Comparison of ENCODE assay signal across 16 cellular contexts in genomic region chr18:60982296-60982695, GRCh38.
DNase-seq lines count a peak whose midpoint lies in the region; ATAC-seq and TF ChIP-seq lines count a peak whose summit lies in the region.
"Had no signal": no experiment of that assay in that cellular context is flagged by ENCODE, and none has a peak within 500 bp of the region (broad histone marks: within the 10 kb centered on the region; RNA-seq: fewer than 3 reads in every experiment).

No MANE protein-coding gene starts in this region.

- H3K27me3 Mint-ChIP-seq in Calu3 (ENCODE audit: unreplicated experiment), result no peaks in the 10 kb centered on the region
- H3K27me3 Mint-ChIP-seq: CD4-positive, alpha-beta memory T cell; IgD-negative memory B cell had no signal

- no peak for TF ChIP-seq CTCF in dorsolateral prefrontal cortex (IDR thresholded peaks at IDR 0.05 in 54 of 56, conservative IDR thresholded peaks at IDR 0.05 in 2 of 56; ENCODE audit: low read depth in 1 of 56, partially characterized antibody in 56 of 56)
- no peak for TF ChIP-seq CTCF in Calu3 (IDR thresholded peaks at IDR 0.05; ENCODE audit: unreplicated experiment)

- BruUV-seq in Calu3 (replicated peaks; lab: Mats Ljungman, UMichigan), result no TSS peak

- no peak for ATAC-seq in GM21515 (IDR thresholded peaks at IDR 0.05; ENCODE audit: unreplicated experiment)
- ATAC-seq: A549 had no signal

- peak overlapping the region in 46 of 59 donors; percentile 2 to 84 (median 56) for H3K27ac ChIP-seq in dorsolateral prefrontal cortex
- H3K27ac ChIP-seq: 22Rv1, A549 had no signal

- intact Hi-C loops in dorsolateral prefrontal cortex (cut with DNase I), result no loop called here
- intact Hi-C loops in Calu3 (cut with micrococcal nuclease; ENCODE audit: unreplicated experiment), result no loop called here

- peaks cover 3% of the 10 kb centered on the region for H3K9me3 Mint-ChIP-seq in Calu3 (ENCODE audit: low read depth, unreplicated experiment)

- H3K4me3 Mint-ChIP-seq in Calu3 (ENCODE audit: low read depth, unreplicated experiment), result no peak overlapping the region
- H3K4me3 Mint-ChIP-seq: CD14-positive monocyte; CD4-positive, alpha-beta memory T cell; H9; IgD-negative memory B cell had no signal

- H3K27ac Mint-ChIP-seq in Calu3 (ENCODE audit: unreplicated experiment), result no peak overlapping the region
- H3K27ac Mint-ChIP-seq: CD14-positive monocyte; CD4-positive, alpha-beta memory T cell; H9; IgD-negative memory B cell had no signal

- CTCF ChIA-PET in Calu3 (lab: Charles Lee), result no interaction called here

- no peaks in the 10 kb centered on the region for H3K27me3 ChIP-seq in dorsolateral prefrontal cortex

- no peak overlapping the region for H3K4me3 ChIP-seq in dorsolateral prefrontal cortex
- H3K4me3 ChIP-seq: A549 had no signal

- H3K36me3 Mint-ChIP-seq in Calu3 (ENCODE audit: insufficient read depth, unreplicated experiment), result no peaks in the 10 kb centered on the region
- H3K36me3 Mint-ChIP-seq: CD14-positive monocyte; CD4-positive, alpha-beta memory T cell; IgD-negative memory B cell had no signal

- H3K4me1 Mint-ChIP-seq in Calu3 (ENCODE audit: low read depth, unreplicated experiment), result no peaks in the 10 kb centered on the region
- H3K4me1 Mint-ChIP-seq: CD14-positive monocyte, IgD-negative memory B cell had no signal

- DNase-seq in NCI-H1436 (lab: John Stamatoyannopoulos, UW), result peak; percentile 14
- no peak for DNase-seq in NCI-H1436 treated with DMSO at 0.1 percent for 48 hours (lab: John Stamatoyannopoulos, UW)
- peak; percentile 53 for DNase-seq in NCI-H1417 treated with DMSO at 0.1 percent for 48 hours (lab: John Stamatoyannopoulos, UW)
- no peak for DNase-seq in dorsolateral prefrontal cortex
- no peak for DNase-seq in Calu3
- no peak for DNase-seq in NCI-H748 (lab: John Stamatoyannopoulos, UW; ENCODE audit: unreplicated experiment)
- DNase-seq: AML-193; CD4-positive, alpha-beta memory T cell; DMS79 treated with DMSO at 0.1 percent for 48 hours; GF-D8; H9 had no signal

Comparison
In these comparisons a context has a peak if more than half of its experiments do, and no peak if none do; other contexts are left out.
1. DNase-seq: peak in NCI-H1436 (single experiment) and NCI-H1417 treated with DMSO at 0.1 percent for 48 hours (single experiment); none in NCI-H1436 treated with DMSO at 0.1 percent for 48 hours (single experiment), dorsolateral prefrontal cortex (0 of 10), Calu3 (single experiment) and NCI-H748 (single experiment).